15 cellular contexts compared by ENCODE assay signal in the genomic region with DNA sequence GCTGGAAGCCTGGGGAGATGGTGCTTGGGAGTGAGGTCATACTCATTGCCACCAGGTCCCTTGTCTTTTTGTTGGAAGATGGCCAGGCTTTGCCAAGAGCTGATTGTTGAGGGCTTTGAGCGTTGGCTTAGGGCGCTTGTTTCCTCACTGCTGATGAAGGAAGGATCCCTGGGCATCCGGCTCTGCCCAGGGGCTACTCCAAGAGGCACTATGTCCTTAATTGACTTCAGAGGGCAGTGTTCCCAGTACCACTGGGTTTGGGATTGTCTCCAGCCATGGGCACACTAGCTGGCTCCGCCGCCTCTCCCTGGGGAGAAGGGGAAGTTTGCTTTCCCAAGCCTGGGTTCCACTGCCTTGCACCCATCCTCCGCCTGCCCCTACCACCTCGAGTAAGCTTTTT. TPM values are rescaled to one million over a fixed set of nuclear protein-coding genes. Genes with fewer than 3 reads are reported as not detected.
DNase-seq lines count a peak whose midpoint lies in the region; ATAC-seq and TF ChIP-seq lines count a peak whose summit lies in the region.
"Had no signal": no experiment of that assay in that cellular context is flagged by ENCODE, and none has a peak within 500 bp of the region (broad histone marks: within the 10 kb centered on the region; RNA-seq: fewer than 3 reads in every experiment).

No MANE protein-coding gene starts in this region.

- ATAC-seq in Right ventricle myocardium superior (ENCODE audit: poor library complexity) (peak; percentile 50), HG03520 (IDR thresholded peaks at IDR 0.05; ENCODE audit: unreplicated experiment) (no peak)

- CTCF ChIA-PET in SK-N-SH (lab: Yijun Ruan, JAX), result interaction anchor here (1.1 kb wide), 1 partner anchor 850 kb away, joined by 3 read pairs; no protein-coding TSS in a partner anchor

- H3K27ac ChIP-seq in left ventricle myocardium inferior (replicated peaks) (no peak overlapping the region), caudate nucleus (ENCODE audit: low read depth, low read length) (peak overlapping the region; percentile 26), SK-N-SH (ENCODE audit: low read depth in 2 of 2, low read length in 1 of 2) (no peak overlapping the region)
- H3K27ac ChIP-seq: A549 had no signal

- no peaks in the 10 kb centered on the region for H3K9me2 ChIP-seq in SK-N-SH

- POLR2A ChIA-PET in SK-N-SH (lab: Yijun Ruan, JAX), result no interaction called here

- TF ChIP-seq CTCF in left ventricle myocardium inferior (IDR thresholded peaks at IDR 0.05; ENCODE audit: borderline replicate concordance) (no peak), SK-N-SH (IDR thresholded peaks at IDR 0.05) (no peak), nephron progenitor cell (IDR thresholded peaks at IDR 0.05) (no peak)

- no peak overlapping the region for H2AFZ ChIP-seq in SK-N-SH (ENCODE audit: low read depth)

- H3K36me3 ChIP-seq in left ventricle myocardium inferior (no peaks in the 10 kb centered on the region), SK-N-SH (replicated peaks in 1 of 2; ENCODE audit: control insufficient read depth in 1 of 2, insufficient read depth in 2 of 2, low read length in 1 of 2) (no peaks in the 10 kb centered on the region)

- no peaks in the 10 kb centered on the region for H3F3A ChIP-seq in SK-N-SH (replicated peaks; ENCODE audit: insufficient read depth)

- H3K9ac ChIP-seq in SK-N-SH, result no peak overlapping the region

- no peak overlapping the region for H3K4me2 ChIP-seq in SK-N-SH
- H3K4me2 ChIP-seq: A549 had no signal

- no peaks in the 10 kb centered on the region for H3K36me3 Mint-ChIP-seq in nephron progenitor cell (ENCODE audit: low read depth)

- DNase-seq in Right ventricle myocardium superior (no peak), left ventricle myocardium inferior (no peak), caudate nucleus (lab: John Stamatoyannopoulos, UW) (peak in 36 of 61 donors; percentile 2 to 71 (median 26)), nucleus accumbens (lab: John Stamatoyannopoulos, UW) (peak in 34 of 56 donors; percentile 2 to 61 (median 25)), SK-N-SH (no peak), nephron progenitor cell (no peak)
- DNase-seq: Calu3; CD4-positive, alpha-beta T cell; H7; Karpas-422; NCI-H1105 treated with DMSO at 0.1 percent for 48 hours; NCI-H187; NCI-H510A had no signal

- TF ChIP-seq EP300 in SK-N-SH (IDR thresholded peaks at IDR 0.05; ENCODE audit: borderline replicate concordance in 1 of 2, low read depth in 1 of 2, low read length in 1 of 2), result no peak

- no peaks in the 10 kb centered on the region for H3K4me1 ChIP-seq in left ventricle myocardium inferior
- no peaks in the 10 kb centered on the region for H3K4me1 ChIP-seq in SK-N-SH (ENCODE audit: control insufficient read depth in 1 of 2, insufficient read depth in 2 of 2, low read depth in 1 of 2, low read length in 1 of 2)
- H3K4me1 ChIP-seq: A549 had no signal

- 26% methylated on average over 4 of the region's 7 CpGs for WGBS in SK-N-SH (ENCODE audit: low lambda C conversion rate)

- H3K9me3 ChIP-seq in left ventricle myocardium inferior (replicated peaks) (no peaks in the 10 kb centered on the region), SK-N-SH (no peaks in the 10 kb centered on the region)
- H3K9me3 ChIP-seq: A549 had no signal

- H3K27ac Mint-ChIP-seq in nephron progenitor cell, result no peak overlapping the region
- H3K27ac Mint-ChIP-seq: CD4-positive, alpha-beta T cell had no signal

- no peak overlapping the region for H3K4me3 ChIP-seq in left ventricle myocardium inferior
- no peak overlapping the region for H3K4me3 ChIP-seq in SK-N-SH (ENCODE audit: low read depth in 2 of 2, low read length in 1 of 2)
- H3K4me3 ChIP-seq: A549 had no signal

- H3K27me3 Mint-ChIP-seq in nephron progenitor cell (ENCODE audit: low read depth, poor library complexity), result peaks cover 16% of the 10 kb centered on the region

- intact Hi-C loops in Right ventricle myocardium superior (cut with DNase I), result no loop called here
- intact Hi-C loops in left ventricle myocardium inferior (cut with micrococcal nuclease), result no loop called here

- H3K27me3 ChIP-seq in left ventricle myocardium inferior (ENCODE audit: low read depth), result no peaks in the 10 kb centered on the region
- H3K27me3 ChIP-seq in SK-N-SH (ENCODE audit: insufficient read depth), result no peaks in the 10 kb centered on the region

- peaks cover 25% of the 10 kb centered on the region for H3K4me1 Mint-ChIP-seq in nephron progenitor cell

- no peaks in the 10 kb centered on the region for H4K20me1 ChIP-seq in SK-N-SH (ENCODE audit: insufficient read depth)

- no peak overlapping the region for H3K4me3 Mint-ChIP-seq in nephron progenitor cell
- H3K4me3 Mint-ChIP-seq: CD4-positive, alpha-beta T cell had no signal

- no peaks in the 10 kb centered on the region for H3K79me2 ChIP-seq in SK-N-SH (ENCODE audit: insufficient read depth)

- no peak for TF ChIP-seq RAD21 in SK-N-SH (IDR thresholded peaks at IDR 0.05; ENCODE audit: low read length)

- peaks cover 4% of the 10 kb centered on the region for H3K9me3 Mint-ChIP-seq in nephron progenitor cell
- H3K9me3 Mint-ChIP-seq: CD4-positive, alpha-beta T cell had no signal

TF ChIP-seq in SK-N-SH, 30 proteins besides CTCF, POLR2A, EP300 and RAD21 (continues in another document):
- TF ChIP-seq, protein P1, sequence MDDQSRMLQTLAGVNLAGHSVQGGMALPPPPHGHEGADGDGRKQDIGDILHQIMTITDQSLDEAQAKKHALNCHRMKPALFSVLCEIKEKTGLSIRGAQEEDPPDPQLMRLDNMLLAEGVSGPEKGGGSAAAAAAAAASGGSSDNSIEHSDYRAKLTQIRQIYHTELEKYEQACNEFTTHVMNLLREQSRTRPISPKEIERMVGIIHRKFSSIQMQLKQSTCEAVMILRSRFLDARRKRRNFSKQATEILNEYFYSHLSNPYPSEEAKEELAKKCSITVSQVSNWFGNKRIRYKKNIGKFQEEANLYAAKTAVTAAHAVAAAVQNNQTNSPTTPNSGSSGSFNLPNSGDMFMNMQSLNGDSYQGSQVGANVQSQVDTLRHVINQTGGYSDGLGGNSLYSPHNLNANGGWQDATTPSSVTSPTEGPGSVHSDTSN (IDR thresholded peaks at IDR 0.05), result no peak
- TF ChIP-seq GABPA (IDR thresholded peaks at IDR 0.05; ENCODE audit: low read depth) (no peak), FOXJ3 (CRISPR knock-in tag; IDR thresholded peaks at IDR 0.05) (no peak), JUND (IDR thresholded peaks at IDR 0.05) (no peak), MEF2A (IDR thresholded peaks at IDR 0.05; ENCODE audit: borderline replicate concordance, low read depth) (no peak), USF1 (IDR thresholded peaks at IDR 0.05; ENCODE audit: borderline replicate concordance, low read depth) (no peak), RFX5 (IDR thresholded peaks at IDR 0.05; ENCODE audit: low read length) (no peak), POLR2AphosphoS5 (IDR thresholded peaks at IDR 0.05; ENCODE audit: low read depth, low read length) (no peak), NRF1 (IDR thresholded peaks at IDR 0.05; ENCODE audit: low read depth, low read length) (no peak), CHD2 (IDR thresholded peaks at IDR 0.05; ENCODE audit: low read length, partially characterized antibody) (no peak), ZBTB33 (IDR thresholded peaks at IDR 0.05; ENCODE audit: borderline replicate concordance, low read depth) (no peak), SIN3A (IDR thresholded peaks at IDR 0.05; ENCODE audit: borderline replicate concordance, low read depth, low read length) (no peak), MXI1 (IDR thresholded peaks at IDR 0.05; ENCODE audit: low read depth, low read length) (no peak), FOXM1 (IDR thresholded peaks at IDR 0.05; ENCODE audit: low read depth) (no peak)
- TF ChIP-seq, protein P2, sequence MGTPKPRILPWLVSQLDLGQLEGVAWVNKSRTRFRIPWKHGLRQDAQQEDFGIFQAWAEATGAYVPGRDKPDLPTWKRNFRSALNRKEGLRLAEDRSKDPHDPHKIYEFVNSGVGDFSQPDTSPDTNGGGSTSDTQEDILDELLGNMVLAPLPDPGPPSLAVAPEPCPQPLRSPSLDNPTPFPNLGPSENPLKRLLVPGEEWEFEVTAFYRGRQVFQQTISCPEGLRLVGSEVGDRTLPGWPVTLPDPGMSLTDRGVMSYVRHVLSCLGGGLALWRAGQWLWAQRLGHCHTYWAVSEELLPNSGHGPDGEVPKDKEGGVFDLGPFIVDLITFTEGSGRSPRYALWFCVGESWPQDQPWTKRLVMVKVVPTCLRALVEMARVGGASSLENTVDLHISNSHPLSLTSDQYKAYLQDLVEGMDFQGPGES (IDR thresholded peaks at IDR 0.05; ENCODE audit: low read depth, low read length), result no peak

RNA-seq across cellular contexts. Expression of gene RGMA, which starts 57.2 kb away (rescaled TPM):
- total RNA-seq in Right ventricle myocardium superior (25.0 TPM), left ventricle myocardium inferior (16.9 TPM)
- 0.76 and 1.5 TPM in 2 replicates for polyA plus RNA-seq in SK-N-SH (2012; rRNA removed)
- polyA plus RNA-seq in SK-N-SH (2012; cell fraction: cytosol; rRNA removed), result 0.76 and 1.3 TPM in 2 replicates
- polyA plus RNA-seq in SK-N-SH (2012; cell fraction: nucleus; rRNA removed), result 1.2 and 1.3 TPM in 2 replicates
- total RNA-seq: CD4-positive, alpha-beta T cell had no signal

Comparison
In these comparisons a context has a peak if more than half of its experiments do, and no peak if none do; other contexts are left out.
1. DNase-seq: peak in caudate nucleus (36 of 61) and nucleus accumbens (34 of 56); none in Right ventricle myocardium superior (single experiment), left ventricle myocardium inferior (single experiment), SK-N-SH (single experiment) and nephron progenitor cell (single experiment).